Comparison of ENCODE assay signal across 1 cellular context in the genomic region with DNA sequence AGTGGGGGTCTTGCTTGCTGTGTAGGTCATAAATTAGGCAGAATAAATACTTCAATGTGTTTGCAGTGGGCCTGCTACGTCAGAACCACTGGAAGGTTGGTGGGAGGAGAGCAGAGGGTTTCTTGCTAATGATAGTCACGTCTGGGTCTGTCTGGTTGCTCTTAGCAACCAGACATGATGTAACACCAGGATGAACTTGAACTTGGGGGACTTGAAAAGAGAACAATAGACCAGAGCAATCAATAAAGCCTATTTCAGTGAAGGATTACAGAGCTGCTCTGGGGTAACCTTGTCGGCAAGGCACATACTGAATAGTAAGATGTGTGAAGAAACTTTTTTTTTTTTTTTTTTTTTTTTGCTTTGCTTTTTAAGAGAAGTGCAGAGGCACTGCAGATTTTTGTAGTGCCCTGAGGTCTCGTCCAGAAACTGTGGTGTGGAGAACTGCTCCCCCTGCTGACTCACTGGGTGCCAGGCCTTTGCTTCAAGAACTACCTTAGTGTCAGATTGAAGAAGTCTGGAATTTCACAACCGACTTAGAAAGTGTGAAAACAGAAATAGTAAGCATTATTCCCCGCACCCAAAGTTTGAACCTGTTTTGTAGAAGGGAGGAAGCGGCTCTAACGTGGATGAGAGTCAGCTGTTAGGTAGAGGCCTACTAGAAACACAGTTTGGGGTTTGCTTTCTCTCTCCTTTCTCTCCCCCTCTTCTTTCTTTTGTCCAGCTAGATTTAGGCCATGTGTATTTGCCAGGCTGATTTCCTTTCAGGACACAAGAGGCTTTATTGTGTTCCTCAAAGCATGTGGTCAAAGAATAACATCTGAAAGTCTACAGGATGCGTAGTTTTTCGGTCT.
TF ChIP-seq lines count a peak whose summit lies in the region.

No MANE protein-coding gene starts in this region.

TF ChIP-seq in HepG2, 621 proteins besides CTCF, POLR2A, EP300 and RAD21 (continued from another document and continues in another):
- TF ChIP-seq, protein P1, sequence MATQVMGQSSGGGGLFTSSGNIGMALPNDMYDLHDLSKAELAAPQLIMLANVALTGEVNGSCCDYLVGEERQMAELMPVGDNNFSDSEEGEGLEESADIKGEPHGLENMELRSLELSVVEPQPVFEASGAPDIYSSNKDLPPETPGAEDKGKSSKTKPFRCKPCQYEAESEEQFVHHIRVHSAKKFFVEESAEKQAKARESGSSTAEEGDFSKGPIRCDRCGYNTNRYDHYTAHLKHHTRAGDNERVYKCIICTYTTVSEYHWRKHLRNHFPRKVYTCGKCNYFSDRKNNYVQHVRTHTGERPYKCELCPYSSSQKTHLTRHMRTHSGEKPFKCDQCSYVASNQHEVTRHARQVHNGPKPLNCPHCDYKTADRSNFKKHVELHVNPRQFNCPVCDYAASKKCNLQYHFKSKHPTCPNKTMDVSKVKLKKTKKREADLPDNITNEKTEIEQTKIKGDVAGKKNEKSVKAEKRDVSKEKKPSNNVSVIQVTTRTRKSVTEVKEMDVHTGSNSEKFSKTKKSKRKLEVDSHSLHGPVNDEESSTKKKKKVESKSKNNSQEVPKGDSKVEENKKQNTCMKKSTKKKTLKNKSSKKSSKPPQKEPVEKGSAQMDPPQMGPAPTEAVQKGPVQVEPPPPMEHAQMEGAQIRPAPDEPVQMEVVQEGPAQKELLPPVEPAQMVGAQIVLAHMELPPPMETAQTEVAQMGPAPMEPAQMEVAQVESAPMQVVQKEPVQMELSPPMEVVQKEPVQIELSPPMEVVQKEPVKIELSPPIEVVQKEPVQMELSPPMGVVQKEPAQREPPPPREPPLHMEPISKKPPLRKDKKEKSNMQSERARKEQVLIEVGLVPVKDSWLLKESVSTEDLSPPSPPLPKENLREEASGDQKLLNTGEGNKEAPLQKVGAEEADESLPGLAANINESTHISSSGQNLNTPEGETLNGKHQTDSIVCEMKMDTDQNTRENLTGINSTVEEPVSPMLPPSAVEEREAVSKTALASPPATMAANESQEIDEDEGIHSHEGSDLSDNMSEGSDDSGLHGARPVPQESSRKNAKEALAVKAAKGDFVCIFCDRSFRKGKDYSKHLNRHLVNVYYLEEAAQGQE (IDR thresholded peaks at IDR 0.05; ENCODE audit: borderline replicate concordance in 1 of 2, low read depth in 1 of 2, low read length in 2 of 2): peak in 1 of 2 experiments; percentile 66; a peak in 1 of 4 replicates
- TF ChIP-seq JUN (CRISPR knock-in tag; IDR thresholded peaks at IDR 0.05) (0 out of 2 replicates have a peak, but pooled peaks have one; percentile 32), ZSCAN12 (CRISPR knock-in tag; IDR thresholded peaks at IDR 0.05) (no peak), ZBTB10 (CRISPR knock-in tag; IDR thresholded peaks at IDR 0.05; ENCODE audit: borderline replicate concordance) (no peak), ZKSCAN1 (IDR thresholded peaks at IDR 0.05; ENCODE audit: low read length) (no peak), ZC3H4 (CRISPR knock-in tag; IDR thresholded peaks at IDR 0.05; ENCODE audit: borderline replicate concordance) (no peak), MYPOP (CRISPR knock-in tag; IDR thresholded peaks at IDR 0.05) (no peak), KLF12 (CRISPR knock-in tag; IDR thresholded peaks at IDR 0.05; ENCODE audit: borderline replicate concordance) (peak; percentile 47; the same call in 1 of the 2 replicates), ZBED4 (CRISPR knock-in tag; IDR thresholded peaks at IDR 0.05; ENCODE audit: borderline replicate concordance) (0 out of 2 replicates have a peak, but pooled peaks have one; percentile 45), EHMT2 (IDR thresholded peaks at IDR 0.05; ENCODE audit: borderline replicate concordance, low read depth, low read length) (no peak), ZNF317 (CRISPR knock-in tag; IDR thresholded peaks at IDR 0.05) (peak; percentile 78; the same call in 1 of the 2 replicates), NCOR1 (IDR thresholded peaks at IDR 0.05; ENCODE audit: borderline replicate concordance, low read length) (peak; percentile 99), ZNF788 (CRISPR knock-in tag; IDR thresholded peaks at IDR 0.05; ENCODE audit: borderline replicate concordance) (peak; percentile 17; the same call in 1 of the 2 replicates), ZNF766 (CRISPR knock-in tag; IDR thresholded peaks at IDR 0.05; ENCODE audit: borderline replicate concordance) (0 out of 2 replicates have a peak, but pooled peaks have one; percentile 53), ZNF451 (CRISPR knock-in tag; IDR thresholded peaks at IDR 0.05) (no peak), ZMYM4 (CRISPR knock-in tag; IDR thresholded peaks at IDR 0.05) (peak; percentile 31; the same call in 1 of the 2 replicates), ZFP41 (CRISPR knock-in tag; IDR thresholded peaks at IDR 0.05; ENCODE audit: borderline replicate concordance) (no peak), POLR2G (IDR thresholded peaks at IDR 0.05; ENCODE audit: low read depth, low read length) (0 out of 2 replicates have a peak, but pooled peaks have one; percentile 35), BHLHE40 (IDR thresholded peaks at IDR 0.05; ENCODE audit: low read length) (peak; percentile 44; the same call in 1 of the 2 replicates), ZNF503 (CRISPR knock-in tag; IDR thresholded peaks at IDR 0.05) (0 out of 2 replicates have a peak, but pooled peaks have one; percentile 23), FOXA3 (CRISPR knock-in tag; IDR thresholded peaks at IDR 0.05) (peak; percentile 57; the same call in 1 of the 2 replicates)
- TF ChIP-seq, protein P2, sequence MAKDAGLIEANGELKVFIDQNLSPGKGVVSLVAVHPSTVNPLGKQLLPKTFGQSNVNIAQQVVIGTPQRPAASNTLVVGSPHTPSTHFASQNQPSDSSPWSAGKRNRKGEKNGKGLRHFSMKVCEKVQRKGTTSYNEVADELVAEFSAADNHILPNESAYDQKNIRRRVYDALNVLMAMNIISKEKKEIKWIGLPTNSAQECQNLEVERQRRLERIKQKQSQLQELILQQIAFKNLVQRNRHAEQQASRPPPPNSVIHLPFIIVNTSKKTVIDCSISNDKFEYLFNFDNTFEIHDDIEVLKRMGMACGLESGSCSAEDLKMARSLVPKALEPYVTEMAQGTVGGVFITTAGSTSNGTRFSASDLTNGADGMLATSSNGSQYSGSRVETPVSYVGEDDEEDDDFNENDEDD (CRISPR knock-in tag; IDR thresholded peaks at IDR 0.05; ENCODE audit: borderline replicate concordance): no peak
- TF ChIP-seq, protein P3, sequence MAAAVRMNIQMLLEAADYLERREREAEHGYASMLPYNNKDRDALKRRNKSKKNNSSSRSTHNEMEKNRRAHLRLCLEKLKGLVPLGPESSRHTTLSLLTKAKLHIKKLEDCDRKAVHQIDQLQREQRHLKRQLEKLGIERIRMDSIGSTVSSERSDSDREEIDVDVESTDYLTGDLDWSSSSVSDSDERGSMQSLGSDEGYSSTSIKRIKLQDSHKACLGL (CRISPR knock-in tag; IDR thresholded peaks at IDR 0.05): no peak
- TF ChIP-seq, protein P4, sequence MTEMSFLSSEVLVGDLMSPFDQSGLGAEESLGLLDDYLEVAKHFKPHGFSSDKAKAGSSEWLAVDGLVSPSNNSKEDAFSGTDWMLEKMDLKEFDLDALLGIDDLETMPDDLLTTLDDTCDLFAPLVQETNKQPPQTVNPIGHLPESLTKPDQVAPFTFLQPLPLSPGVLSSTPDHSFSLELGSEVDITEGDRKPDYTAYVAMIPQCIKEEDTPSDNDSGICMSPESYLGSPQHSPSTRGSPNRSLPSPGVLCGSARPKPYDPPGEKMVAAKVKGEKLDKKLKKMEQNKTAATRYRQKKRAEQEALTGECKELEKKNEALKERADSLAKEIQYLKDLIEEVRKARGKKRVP (CRISPR knock-in tag; IDR thresholded peaks at IDR 0.05): peak in 1 of 2 experiments; percentile 82; a peak in 2 of 4 replicates
- TF ChIP-seq, protein P5, sequence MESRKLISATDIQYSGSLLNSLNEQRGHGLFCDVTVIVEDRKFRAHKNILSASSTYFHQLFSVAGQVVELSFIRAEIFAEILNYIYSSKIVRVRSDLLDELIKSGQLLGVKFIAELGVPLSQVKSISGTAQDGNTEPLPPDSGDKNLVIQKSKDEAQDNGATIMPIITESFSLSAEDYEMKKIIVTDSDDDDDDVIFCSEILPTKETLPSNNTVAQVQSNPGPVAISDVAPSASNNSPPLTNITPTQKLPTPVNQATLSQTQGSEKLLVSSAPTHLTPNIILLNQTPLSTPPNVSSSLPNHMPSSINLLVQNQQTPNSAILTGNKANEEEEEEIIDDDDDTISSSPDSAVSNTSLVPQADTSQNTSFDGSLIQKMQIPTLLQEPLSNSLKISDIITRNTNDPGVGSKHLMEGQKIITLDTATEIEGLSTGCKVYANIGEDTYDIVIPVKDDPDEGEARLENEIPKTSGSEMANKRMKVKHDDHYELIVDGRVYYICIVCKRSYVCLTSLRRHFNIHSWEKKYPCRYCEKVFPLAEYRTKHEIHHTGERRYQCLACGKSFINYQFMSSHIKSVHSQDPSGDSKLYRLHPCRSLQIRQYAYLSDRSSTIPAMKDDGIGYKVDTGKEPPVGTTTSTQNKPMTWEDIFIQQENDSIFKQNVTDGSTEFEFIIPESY (CRISPR knock-in tag; IDR thresholded peaks at IDR 0.05): peak; percentile 39; the same call in 1 of the 2 replicates
- TF ChIP-seq, protein P6, sequence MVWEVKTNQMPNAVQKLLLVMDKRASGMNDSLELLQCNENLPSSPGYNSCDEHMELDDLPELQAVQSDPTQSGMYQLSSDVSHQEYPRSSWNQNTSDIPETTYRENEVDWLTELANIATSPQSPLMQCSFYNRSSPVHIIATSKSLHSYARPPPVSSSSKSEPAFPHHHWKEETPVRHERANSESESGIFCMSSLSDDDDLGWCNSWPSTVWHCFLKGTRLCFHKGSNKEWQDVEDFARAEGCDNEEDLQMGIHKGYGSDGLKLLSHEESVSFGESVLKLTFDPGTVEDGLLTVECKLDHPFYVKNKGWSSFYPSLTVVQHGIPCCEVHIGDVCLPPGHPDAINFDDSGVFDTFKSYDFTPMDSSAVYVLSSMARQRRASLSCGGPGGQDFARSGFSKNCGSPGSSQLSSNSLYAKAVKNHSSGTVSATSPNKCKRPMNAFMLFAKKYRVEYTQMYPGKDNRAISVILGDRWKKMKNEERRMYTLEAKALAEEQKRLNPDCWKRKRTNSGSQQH (CRISPR knock-in tag; IDR thresholded peaks at IDR 0.05; ENCODE audit: low read depth): no peak
